Comparison of ENCODE assay signal across 34 cellular contexts in the genomic region with DNA sequence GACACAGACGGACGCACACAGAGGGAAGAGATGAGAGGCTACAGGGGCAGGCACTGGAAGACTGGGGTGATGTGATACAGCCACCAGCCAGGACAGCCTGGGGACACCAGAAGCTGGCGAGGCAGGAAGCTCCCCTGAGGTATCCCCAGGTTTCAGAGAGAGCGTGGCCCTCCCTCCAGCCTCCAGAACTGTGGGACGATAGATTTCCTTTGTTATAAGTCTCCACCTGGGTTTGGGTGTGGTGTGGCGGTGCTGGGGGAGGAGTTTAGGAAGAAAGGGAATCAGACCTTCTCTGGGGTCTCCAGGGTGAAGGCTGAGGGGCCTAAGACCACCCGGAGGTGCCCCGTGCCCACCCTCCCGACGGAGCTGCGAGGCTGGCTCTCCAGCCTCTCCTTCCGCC. TPM values are rescaled to one million over a fixed set of nuclear protein-coding genes. Genes with fewer than 3 reads are reported as not detected.
DNase-seq lines count a peak whose midpoint lies in the region; ATAC-seq, FAIRE-seq and TF ChIP-seq lines count a peak whose summit lies in the region.
"Had no signal": no experiment of that assay in that cellular context is flagged by ENCODE, and none has a peak within 500 bp of the region (broad histone marks: within the 10 kb centered on the region; RNA-seq: fewer than 3 reads in every experiment).

No MANE protein-coding gene starts in this region.

- 12% methylated on average over 6 of the region's 12 CpGs for WGBS in mammary epithelial cell (ENCODE audit: low coverage, missing lambda C conversion rate)

- CTCF ChIA-PET in mammary epithelial cell (lab: Charles Lee; ENCODE audit: low non-redundant PET) (no interaction called here), MCF 10A (lab: Yijun Ruan, JAX) (interaction anchor here (1.9 kb wide), 1 partner anchor 22 kb away, joined by 5 read pairs; no protein-coding TSS in a partner anchor), PC-3 (lab: Charles Lee) (interaction anchor here (0.7 kb wide), 1 partner anchor 546 kb away, joined by 7 read pairs; no protein-coding TSS in a partner anchor)

- H3K36me3 ChIP-seq in mammary epithelial cell (ENCODE audit: insufficient read depth, low read length) = no peaks in the 10 kb centered on the region
- no peaks in the 10 kb centered on the region for H3K36me3 ChIP-seq in PC-3 (ENCODE audit: low read depth, low read length)
- H3K36me3 ChIP-seq in kidney (ENCODE audit: control insufficient read depth in 1 of 2, insufficient read depth in 2 of 2, low read length in 2 of 2) = no peaks in the 10 kb centered on the region
- H3K36me3 ChIP-seq: SJSA1 had no signal

- H3K27ac Mint-ChIP-seq in MCF 10A (ENCODE audit: low read depth, unreplicated experiment) (no peak overlapping the region), immature natural killer cell (no peak overlapping the region)
- no peak overlapping the region for H3K27ac Mint-ChIP-seq in activated naive CD4-positive, alpha-beta T cell treated with anti-CD3 and anti-CD28 coated beads, Interleukin-2, amount 50 U/mL, for 72 hours

- H3K36me3 Mint-ChIP-seq in MCF 10A (ENCODE audit: insufficient read depth, unreplicated experiment) = no peaks in the 10 kb centered on the region
- H3K36me3 Mint-ChIP-seq in immature natural killer cell = no peaks in the 10 kb centered on the region
- no peaks in the 10 kb centered on the region for H3K36me3 Mint-ChIP-seq in activated naive CD4-positive, alpha-beta T cell treated with anti-CD3 and anti-CD28 coated beads, Interleukin-2, amount 50 U/mL, for 72 hours
- H3K36me3 Mint-ChIP-seq: CD4-positive, CD25-positive, alpha-beta regulatory T cell had no signal

- no peak overlapping the region for H3K9ac ChIP-seq in mammary epithelial cell (ENCODE audit: insufficient read depth, low read length)
- no peak overlapping the region for H3K9ac ChIP-seq in PC-3 (ENCODE audit: low read length)
- no peak overlapping the region for H3K9ac ChIP-seq in kidney (ENCODE audit: low read length in 2 of 2)
- H3K9ac ChIP-seq: BLaER1, GM23248 had no signal

- H3K9me3 ChIP-seq in mammary epithelial cell (replicated peaks; ENCODE audit: insufficient read depth, low read length) (no peaks in the 10 kb centered on the region), PC-3 (ENCODE audit: low read length) (no peaks in the 10 kb centered on the region), kidney (ENCODE audit: control insufficient read depth in 1 of 2, low read length in 2 of 2) (no peaks in the 10 kb centered on the region)
- H3K9me3 ChIP-seq: SJSA1 had no signal

- H2AFZ ChIP-seq in mammary epithelial cell (ENCODE audit: low read depth, low read length) (peak overlapping the region; percentile 72), PC-3 (ENCODE audit: low read length) (peak overlapping the region; percentile 64)
- H2AFZ ChIP-seq: GM23248, PC-9 had no signal

- TF ChIP-seq CTCF in mammary epithelial cell (conservative IDR thresholded peaks at IDR 0.05 in 1 of 2, IDR thresholded peaks at IDR 0.05 in 1 of 2; ENCODE audit: extremely low read depth in 1 of 2, insufficient read depth in 1 of 2, low read depth in 1 of 2, low read length in 2 of 2) = no peak
- TF ChIP-seq CTCF in MCF 10A (IDR thresholded peaks at IDR 0.05; ENCODE audit: unreplicated experiment) = no peak
- TF ChIP-seq CTCF in PC-3 (conservative IDR thresholded peaks at IDR 0.05; ENCODE audit: low read depth, low read length) = no peak
- no peak for TF ChIP-seq CTCF in kidney (IDR thresholded peaks at IDR 0.05; ENCODE audit: borderline replicate concordance, extremely low read depth, insufficient read depth)

- in situ Hi-C loops in mammary epithelial cell (cut with MboI; ENCODE audit: low sequenced_read_pairs in 2 of 2) = no loop called here

- DNase-seq in mammary epithelial cell (no peak), MCF 10A (ENCODE audit: unreplicated experiment) (no peak), PC-3 (no peak), kidney (peak; percentile 51), posterior vena cava (ENCODE audit: low spot score) (peak; percentile 58), immature natural killer cell (no peak)
- DNase-seq in activated naive CD4-positive, alpha-beta T cell treated with anti-CD3 and anti-CD28 coated beads, Interleukin-2, amount 50 U/mL, for 72 hours (ENCODE audit: low spot score in 2 of 2) = no peak
- DNase-seq: CD4-positive, CD25-positive, alpha-beta regulatory T cell; DMS53; GM23248; HCEC 1CT; Kasumi-1; MV-4-11; NCI-H1105; NCI-H1436 treated with DMSO at 0.1 percent for 48 hours; NCI-H187 treated with DMSO at 0.1 percent for 48 hours; NCI-H2171 treated with DMSO at 0.1 percent for 48 hours; NCI-H345; NCI-H510A treated with DMSO at 0.1 percent for 48 hours; NCI-H82; NK-92 treated with Interleukin-12 subunit alpha and Interleukin-12 subunit beta, amount 100 ng/mL, for 24 hours; PC-9 had no signal

- dilution Hi-C loops in mammary epithelial cell (cut with HindIII; ENCODE audit: low sequenced_read_pairs) = no loop called here

- no peaks in the 10 kb centered on the region for H3K9me3 Mint-ChIP-seq in MCF 10A (ENCODE audit: unreplicated experiment)
- no peaks in the 10 kb centered on the region for H3K9me3 Mint-ChIP-seq in immature natural killer cell
- H3K9me3 Mint-ChIP-seq in activated naive CD4-positive, alpha-beta T cell treated with anti-CD3 and anti-CD28 coated beads, Interleukin-2, amount 50 U/mL, for 72 hours = no peaks in the 10 kb centered on the region

- H3K4me1 ChIP-seq in mammary epithelial cell (ENCODE audit: insufficient read depth, low read length) = peaks cover 6% of the 10 kb centered on the region
- H3K4me1 ChIP-seq in PC-3 (ENCODE audit: insufficient read depth, low read length) = peaks cover 3% of the 10 kb centered on the region; the same call in 1 of the 2 replicates
- H3K4me1 ChIP-seq in kidney (ENCODE audit: control insufficient read depth in 1 of 2, insufficient read depth in 1 of 2, low read depth in 1 of 2, low read length in 2 of 2) = peaks cover 0 to 2% of the 10 kb centered on the region in 2 donors
- H3K4me1 ChIP-seq: SJSA1 had no signal

- no peaks in the 10 kb centered on the region for H4K20me1 ChIP-seq in mammary epithelial cell (ENCODE audit: insufficient read depth, low read length)
- H4K20me1 ChIP-seq in PC-3 (ENCODE audit: low read length) = no peaks in the 10 kb centered on the region
- H4K20me1 ChIP-seq: BLaER1 had no signal

- H3K4me1 Mint-ChIP-seq in MCF 10A (ENCODE audit: insufficient read depth, unreplicated experiment) (peaks cover 6% of the 10 kb centered on the region), immature natural killer cell (peaks cover 4 to 6% of the 10 kb centered on the region in 2 donors)

- ATAC-seq in PC-3 (no peak; the same call in 1 of the 2 replicates), HG03565 (IDR thresholded peaks at IDR 0.05; ENCODE audit: unreplicated experiment) (no peak)
- ATAC-seq in activated naive CD4-positive, alpha-beta T cell treated with anti-CD3 and anti-CD28 coated beads, Interleukin-2, amount 50 U/mL, for 72 hours = no peak
- ATAC-seq: HepG2, Right ventricle myocardium inferior had no signal

- intact Hi-C loops in mammary epithelial cell (cut with micrococcal nuclease) (loop anchor here (10.0 kb wide), 1 partner anchor 588 kb away; a partner anchor contains a TSS), MCF 10A (cut with micrococcal nuclease) (no loop called here), PC-3 (cut with micrococcal nuclease) (no loop called here), kidney (cut with DNase I) (no loop called here), posterior vena cava (cut with DNase I) (no loop called here)

- H3K79me2 ChIP-seq in mammary epithelial cell (ENCODE audit: insufficient read depth, low read length) (no peaks in the 10 kb centered on the region), PC-3 (ENCODE audit: low read length) (no peaks in the 10 kb centered on the region)

- BruUV-seq in mammary epithelial cell (replicated peaks; lab: Mats Ljungman, UMichigan) (no TSS peak), MCF 10A (replicated peaks; lab: Mats Ljungman, UMichigan) (no TSS peak), PC-3 (replicated peaks; lab: Mats Ljungman, UMichigan) (no TSS peak)

- no peaks in the 10 kb centered on the region for H3F3A ChIP-seq in PC-3 (ENCODE audit: low read length, unreplicated experiment)

- no peak overlapping the region for H3K27ac ChIP-seq in mammary epithelial cell (ENCODE audit: insufficient read depth, low read depth, low read length)
- H3K27ac ChIP-seq in PC-3 (ENCODE audit: low read length) = no peak overlapping the region
- no peak overlapping the region for H3K27ac ChIP-seq in kidney (ENCODE audit: low read depth in 2 of 2, low read length in 2 of 2)
- H3K27ac ChIP-seq: BLaER1, GM23248, PC-9, SJSA1 had no signal

- H3K4me3 ChIP-seq in mammary epithelial cell (replicated peaks in 1 of 3; ENCODE audit: insufficient read depth in 1 of 3, low read depth in 2 of 3, low read length in 3 of 3) (peak overlapping the region in 1 of 3 experiments; percentile 9), PC-3 (ENCODE audit: low read length) (peak overlapping the region; percentile 53), kidney (ENCODE audit: low read length in 2 of 2) (no peak overlapping the region)
- H3K4me3 ChIP-seq: BLaER1, GM23248, PC-9, SJSA1 had no signal

- POLR2A ChIA-PET in MCF 10A (lab: Yijun Ruan, JAX) = no interaction called here
- POLR2A ChIA-PET in PC-3 (lab: Charles Lee; ENCODE audit: unreplicated experiment) = no interaction called here

- H3K27me3 ChIP-seq in mammary epithelial cell (ENCODE audit: insufficient read depth, low read length) = no peaks in the 10 kb centered on the region
- H3K27me3 ChIP-seq in PC-3 (ENCODE audit: low read length) = no peaks in the 10 kb centered on the region
- H3K27me3 ChIP-seq: BLaER1 had no signal

- H3K4me3 Mint-ChIP-seq in MCF 10A (ENCODE audit: unreplicated experiment) = no peak overlapping the region
- no peak overlapping the region for H3K4me3 Mint-ChIP-seq in immature natural killer cell

- H3K27me3 Mint-ChIP-seq in MCF 10A (ENCODE audit: insufficient read depth, unreplicated experiment) (no peaks in the 10 kb centered on the region), immature natural killer cell (ENCODE audit: low read depth in 3 of 3) (peaks cover 5 to 8% (median 5%) of the 10 kb centered on the region in 3 donors)

- FAIRE-seq in kidney (lab: Jason Lieb, UNC) = no peak
- FAIRE-seq: GM18507, HepG2 had no signal

- no peaks in the 10 kb centered on the region for H3K9me2 ChIP-seq in PC-3 (replicated peaks; ENCODE audit: low read length)

- H3K4me2 ChIP-seq in mammary epithelial cell (ENCODE audit: insufficient read depth, low read depth, low read length) = peak overlapping the region; percentile 64
- peak overlapping the region; percentile 73 for H3K4me2 ChIP-seq in PC-3 (ENCODE audit: low read length)
- H3K4me2 ChIP-seq: BLaER1, PC-9 had no signal

RNA-seq across cellular contexts. Expression of a gene that starts 2.7 kb away (rescaled TPM):
- not detected for total RNA-seq in mammary epithelial cell
- polyA plus RNA-seq in mammary epithelial cell = not detected
- polyA minus RNA-seq in mammary epithelial cell = not detected
- total RNA-seq in MCF 10A (2022) = not detected in 2 replicates
- not detected in 2 replicates for total RNA-seq in PC-3 (2014; rRNA removed)
- not detected for total RNA-seq in kidney
- 115 TPM for polyA plus RNA-seq in kidney (ENCODE audit: insufficient read depth, low read depth, low replicate concordance)
- total RNA-seq in posterior vena cava = not detected
- polyA plus RNA-seq in immature natural killer cell = not detected
- total RNA-seq in activated naive CD4-positive, alpha-beta T cell treated with anti-CD3 and anti-CD28 coated beads, Interleukin-2, amount 50 U/mL, for 72 hours = not detected
- total RNA-seq: A172; CD4-positive, CD25-positive, alpha-beta regulatory T cell; Daoy; G401; GM23248; M059J; PC-9; Right ventricle myocardium inferior; RPMI7951; SJSA1 had no signal
- polyA plus RNA-seq: AG04450; CD4-positive, CD25-positive, alpha-beta regulatory T cell; GM23248 had no signal

RNA-seq across cellular contexts. Expression of a gene that starts 5.5 kb away (rescaled TPM):
- total RNA-seq in mammary epithelial cell (10 to 100 TPM; 17.3 to 71.1 TPM), MCF 10A (2022) (65.8 and 76.9 TPM in 2 replicates), PC-3 (2014; rRNA removed) (60.8 and 71.5 TPM in 2 replicates), kidney (31.7 TPM), posterior vena cava (10 to 100 TPM; 27.5 to 31.7 TPM)
- polyA plus RNA-seq in mammary epithelial cell (41.6 TPM), kidney (ENCODE audit: insufficient read depth, low read depth, low replicate concordance) (73.7 TPM), immature natural killer cell (10 to 100 TPM; 21.4 to 28.2 (median 26.1) TPM)
- polyA minus RNA-seq in mammary epithelial cell = 1.4 TPM
- total RNA-seq in activated naive CD4-positive, alpha-beta T cell treated with anti-CD3 and anti-CD28 coated beads, Interleukin-2, amount 50 U/mL, for 72 hours = 10 to 100 TPM; 27.6 to 29.5 TPM

RNA-seq across cellular contexts. Expression of a gene that starts 39.8 kb away (rescaled TPM):
- total RNA-seq in mammary epithelial cell (1 to 10 TPM; 1.0 to 2.1 TPM), MCF 10A (2022) (1.5 and 2.7 TPM in 2 replicates), PC-3 (2014; rRNA removed) (3.5 and 6.2 TPM in 2 replicates), kidney (2.0 TPM), posterior vena cava (not detected)
- polyA plus RNA-seq in mammary epithelial cell (1.4 TPM), kidney (ENCODE audit: insufficient read depth, low read depth, low replicate concordance) (9.0 TPM), immature natural killer cell (1 to 10 TPM in 1 of 3 donors, under 1 TPM in 2; 0.39 to 1.3 (median 0.68) TPM)
- 5.2 TPM for polyA minus RNA-seq in mammary epithelial cell
- total RNA-seq in activated naive CD4-positive, alpha-beta T cell treated with anti-CD3 and anti-CD28 coated beads, Interleukin-2, amount 50 U/mL, for 72 hours = under 1 TPM; 0.60 to 0.96 TPM
- total RNA-seq: GM23248, HepG2, RPMI7951, SJSA1 had no signal
- polyA plus RNA-seq: HepG2 had no signal

RNA-seq across cellular contexts. Expression of a gene that starts 40.1 kb away (rescaled TPM):
- total RNA-seq in mammary epithelial cell (10 to 100 TPM; 53.8 to 77.1 TPM), MCF 10A (2022) (61.3 and 61.8 TPM in 2 replicates), PC-3 (2014; rRNA removed) (228 and 286 TPM in 2 replicates), kidney (184 TPM), posterior vena cava (10 to 100 TPM; 60.2 to 87.6 TPM)
- polyA plus RNA-seq in mammary epithelial cell (41.8 TPM), kidney (ENCODE audit: insufficient read depth, low read depth, low replicate concordance) (199 TPM), immature natural killer cell (10 to 100 TPM in 1 of 3 donors, 1 to 10 TPM in 2; 6.9 to 13.3 (median 9.5) TPM)
- polyA minus RNA-seq in mammary epithelial cell = 7.1 TPM
- 10 to 100 TPM; 27.3 to 45.5 TPM for total RNA-seq in activated naive CD4-positive, alpha-beta T cell treated with anti-CD3 and anti-CD28 coated beads, Interleukin-2, amount 50 U/mL, for 72 hours
- total RNA-seq: HepG2 had no signal
- polyA plus RNA-seq: HepG2 had no signal

RNA-seq across cellular contexts. Expression of a gene that starts 51.8 kb away (rescaled TPM):
- not detected for total RNA-seq in mammary epithelial cell
- polyA plus RNA-seq in mammary epithelial cell = not detected
- polyA minus RNA-seq in mammary epithelial cell = not detected
- not detected in 2 replicates for total RNA-seq in MCF 10A (2022)
- total RNA-seq in PC-3 (2014; rRNA removed) = 0.26 and 0.52 TPM in 2 replicates
- 1.2 TPM for total RNA-seq in kidney
- 2.6 TPM for polyA plus RNA-seq in kidney (ENCODE audit: insufficient read depth, low read depth, low replicate concordance)
- total RNA-seq in posterior vena cava = 10 to 100 TPM; 10.3 to 14.2 TPM
- not detected for polyA plus RNA-seq in immature natural killer cell
- total RNA-seq in activated naive CD4-positive, alpha-beta T cell treated with anti-CD3 and anti-CD28 coated beads, Interleukin-2, amount 50 U/mL, for 72 hours = not detected
- total RNA-seq: CD4-positive, CD25-positive, alpha-beta regulatory T cell; GM23248; HepG2; M059J; PC-9; RPMI7951; SJSA1 had no signal
- polyA plus RNA-seq: AG04450; CD4-positive, CD25-positive, alpha-beta regulatory T cell; GM23248; HepG2 had no signal

Comparison
In these comparisons a context has a peak if more than half of its experiments do, and no peak if none do; other contexts are left out.
1. DNase-seq: peak in kidney (single experiment) and posterior vena cava (single experiment); none in mammary epithelial cell (single experiment), MCF 10A (single experiment), PC-3 (single experiment), immature natural killer cell (0 of 3) and activated naive CD4-positive, alpha-beta T cell treated with anti-CD3 and anti-CD28 coated beads, Interleukin-2, amount 50 U/mL, for 72 hours (0 of 2).